ENCODE assay signal across 8 cellular contexts in the genomic region with DNA sequence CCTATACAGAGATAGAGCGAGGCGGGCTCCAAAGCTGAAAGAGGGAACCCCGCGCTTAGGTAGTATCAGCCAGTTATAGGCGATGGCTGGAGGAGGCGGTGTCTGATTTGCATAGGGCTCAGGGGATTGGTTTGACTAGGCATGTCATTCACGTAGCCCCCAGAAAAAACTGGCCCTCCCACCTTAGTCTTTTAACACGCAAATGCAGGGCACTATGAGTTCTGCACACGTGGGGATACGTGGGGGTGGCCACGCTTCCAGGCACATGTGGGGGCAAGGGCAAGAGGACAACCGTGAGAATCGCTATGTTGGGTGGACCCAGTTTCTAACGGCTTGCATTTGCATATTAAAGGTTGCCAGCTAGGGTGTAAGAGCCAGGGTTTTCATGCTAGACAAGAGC. TPM values are rescaled to one million over a fixed set of nuclear protein-coding genes. Genes with fewer than 3 reads are reported as not detected.
DNase-seq lines count a peak whose midpoint lies in the region; ATAC-seq, FAIRE-seq and TF ChIP-seq lines count a peak whose summit lies in the region.

No MANE protein-coding gene starts in this region.

- H3K27ac ChIP-seq in kidney (ENCODE audit: low read depth in 2 of 2, low read length in 2 of 2) (no peak overlapping the region), testis (no peak overlapping the region), breast epithelium (no peak overlapping the region)

- WGBS in testis, 2 donors = 30 to 36% methylated on average over 14 of the region's 14 CpGs

- no peaks in the 10 kb centered on the region for H3K9me3 ChIP-seq in kidney (ENCODE audit: control insufficient read depth in 1 of 2, low read length in 2 of 2)
- no peaks in the 10 kb centered on the region for H3K9me3 ChIP-seq in testis
- no peaks in the 10 kb centered on the region for H3K9me3 ChIP-seq in breast epithelium

- H3K4me1 Mint-ChIP-seq in activated CD4-positive, alpha-beta T cell treated with anti-CD3 and anti-CD28 coated beads, Interleukin-2, amount 10 ng/mL, durations not matched to agents 24 days and 14 days = no peaks in the 10 kb centered on the region
- peaks cover 8% of the 10 kb centered on the region for H3K4me1 Mint-ChIP-seq in activated CD4-positive, alpha-beta T cell treated with anti-CD3 and anti-CD28 coated beads, Interleukin-2, amount 10 ng/mL, durations not matched to agents 7 days and 5 days

- TF ChIP-seq POLR2A in testis (IDR thresholded peaks at IDR 0.05) = no peak
- TF ChIP-seq POLR2A in breast epithelium (IDR thresholded peaks at IDR 0.05) = no peak

- H3K9me3 Mint-ChIP-seq in activated CD4-positive, alpha-beta T cell treated with anti-CD3 and anti-CD28 coated beads, Interleukin-2, amount 10 ng/mL, durations not matched to agents 24 days and 14 days = no peaks in the 10 kb centered on the region
- peaks cover 2% of the 10 kb centered on the region for H3K9me3 Mint-ChIP-seq in activated CD4-positive, alpha-beta T cell treated with anti-CD3 and anti-CD28 coated beads, Interleukin-2, amount 10 ng/mL, durations not matched to agents 7 days and 5 days

- POLR2A ChIA-PET in activated CD4-positive, alpha-beta T cell treated with anti-CD3 and anti-CD28 coated beads, Interleukin-2, amount 10 ng/mL, durations not matched to agents 7 days and 5 days (lab: Charles Lee) = no interaction called here

- H3K36me3 ChIP-seq in kidney (ENCODE audit: control insufficient read depth in 1 of 2, insufficient read depth in 2 of 2, low read length in 2 of 2) (no peaks in the 10 kb centered on the region), testis (ENCODE audit: low read depth, missing control alignments) (no peaks in the 10 kb centered on the region), breast epithelium (no peaks in the 10 kb centered on the region)

- H3K36me3 Mint-ChIP-seq in activated CD4-positive, alpha-beta T cell treated with anti-CD3 and anti-CD28 coated beads, Interleukin-2, amount 10 ng/mL, durations not matched to agents 24 days and 14 days (ENCODE audit: low read depth) = no peaks in the 10 kb centered on the region
- no peaks in the 10 kb centered on the region for H3K36me3 Mint-ChIP-seq in activated CD4-positive, alpha-beta T cell treated with anti-CD3 and anti-CD28 coated beads, Interleukin-2, amount 10 ng/mL, durations not matched to agents 7 days and 5 days (ENCODE audit: low read depth)

- intact Hi-C loops in activated CD4-positive, alpha-beta T cell treated with anti-CD3 and anti-CD28 coated beads, Interleukin-2, amount 10 ng/mL, durations not matched to agents 24 days and 14 days (cut with micrococcal nuclease) = no loop called here
- intact Hi-C loops in kidney (cut with DNase I) = no loop called here
- intact Hi-C loops in testis (cut with DNase I; ENCODE audit: low total_unique reads) = no loop called here
- intact Hi-C loops in breast epithelium (cut with DNase I; ENCODE audit: low total_unique reads) = no loop called here

- H3K27me3 ChIP-seq in testis = no peaks in the 10 kb centered on the region
- no peaks in the 10 kb centered on the region for H3K27me3 ChIP-seq in breast epithelium

- no peak for ATAC-seq in GM21367 (IDR thresholded peaks at IDR 0.05; ENCODE audit: unreplicated experiment)

- H3K27ac Mint-ChIP-seq in activated CD4-positive, alpha-beta T cell treated with anti-CD3 and anti-CD28 coated beads, Interleukin-2, amount 10 ng/mL, durations not matched to agents 24 days and 14 days = no peak overlapping the region
- H3K27ac Mint-ChIP-seq in activated CD4-positive, alpha-beta T cell treated with anti-CD3 and anti-CD28 coated beads, Interleukin-2, amount 10 ng/mL, durations not matched to agents 7 days and 5 days = no peak overlapping the region

- DNase-seq in activated CD4-positive, alpha-beta T cell treated with anti-CD3 and anti-CD28 coated beads, Interleukin-2, amount 10 ng/mL, durations not matched to agents 24 days and 14 days = peak; percentile 62
- no peak for DNase-seq in activated CD4-positive, alpha-beta T cell treated with anti-CD3 and anti-CD28 coated beads, Interleukin-2, amount 10 ng/mL, durations not matched to agents 7 days and 5 days
- DNase-seq in central memory CD4-positive, alpha-beta T cell = peak; percentile 8
- DNase-seq in kidney (no peak), testis (peak; percentile 60), DMS53 treated with DMSO at 0.1 percent for 48 hours (lab: John Stamatoyannopoulos, UW; ENCODE audit: unreplicated experiment) (no peak), breast epithelium (ENCODE audit: low spot score in 2 of 2) (no peak)

- peak overlapping the region; percentile 3 for H3K4me3 Mint-ChIP-seq in activated CD4-positive, alpha-beta T cell treated with anti-CD3 and anti-CD28 coated beads, Interleukin-2, amount 10 ng/mL, durations not matched to agents 24 days and 14 days
- no peak overlapping the region for H3K4me3 Mint-ChIP-seq in activated CD4-positive, alpha-beta T cell treated with anti-CD3 and anti-CD28 coated beads, Interleukin-2, amount 10 ng/mL, durations not matched to agents 7 days and 5 days

- H3K4me1 ChIP-seq in kidney (ENCODE audit: control insufficient read depth in 1 of 2, insufficient read depth in 1 of 2, low read depth in 1 of 2, low read length in 2 of 2) = no peaks in the 10 kb centered on the region
- H3K4me1 ChIP-seq in testis = no peaks in the 10 kb centered on the region
- H3K4me1 ChIP-seq in breast epithelium = no peaks in the 10 kb centered on the region

- H3K27me3 Mint-ChIP-seq in activated CD4-positive, alpha-beta T cell treated with anti-CD3 and anti-CD28 coated beads, Interleukin-2, amount 10 ng/mL, durations not matched to agents 24 days and 14 days = no peaks in the 10 kb centered on the region
- peaks cover 4% of the 10 kb centered on the region for H3K27me3 Mint-ChIP-seq in activated CD4-positive, alpha-beta T cell treated with anti-CD3 and anti-CD28 coated beads, Interleukin-2, amount 10 ng/mL, durations not matched to agents 7 days and 5 days

- no peak overlapping the region for H3K9ac ChIP-seq in kidney (ENCODE audit: low read length in 2 of 2)

- no peak for TF ChIP-seq CTCF in kidney (IDR thresholded peaks at IDR 0.05; ENCODE audit: borderline replicate concordance, extremely low read depth, insufficient read depth)
- TF ChIP-seq CTCF in testis (IDR thresholded peaks at IDR 0.05) = no peak
- no peak for TF ChIP-seq CTCF in breast epithelium (IDR thresholded peaks at IDR 0.05)

- CTCF ChIA-PET in activated CD4-positive, alpha-beta T cell treated with anti-CD3 and anti-CD28 coated beads, Interleukin-2, amount 10 ng/mL, durations not matched to agents 7 days and 5 days (lab: Charles Lee) = no interaction called here

- no peak for FAIRE-seq in kidney (lab: Jason Lieb, UNC)

- H3K4me3 ChIP-seq in kidney (ENCODE audit: low read length in 2 of 2) (peak overlapping the region; percentile 13 to 29), testis (peak overlapping the region; percentile 1 to 36), breast epithelium (no peak overlapping the region)

RNA-seq across cellular contexts. Expression of a gene that starts 56.7 kb away (rescaled TPM):
- total RNA-seq in activated CD4-positive, alpha-beta T cell treated with anti-CD3 and anti-CD28 coated beads, Interleukin-2, amount 10 ng/mL, durations not matched to agents 24 days and 14 days = not detected in 2 replicates
- total RNA-seq in activated CD4-positive, alpha-beta T cell treated with anti-CD3 and anti-CD28 coated beads, Interleukin-2, amount 10 ng/mL, durations not matched to agents 7 days and 5 days = not detected
- total RNA-seq in kidney (0.38 TPM), testis (under 1 TPM; 0.19 to 0.24 TPM), breast epithelium (under 1 TPM; 0.64 to 0.73 (median 0.66) TPM)
- polyA plus RNA-seq in kidney (ENCODE audit: insufficient read depth, low read depth, low replicate concordance) (0.34 TPM), testis (ENCODE audit: insufficient read depth, low read depth, low replicate concordance) (0.76 TPM)

Comparison
In these comparisons a context has a peak if more than half of its experiments do, and no peak if none do; other contexts are left out.
1. DNase-seq: peak in activated CD4-positive, alpha-beta T cell treated with anti-CD3 and anti-CD28 coated beads, Interleukin-2, amount 10 ng/mL, durations not matched to agents 24 days and 14 days (single experiment), central memory CD4-positive, alpha-beta T cell (single experiment) and testis (single experiment); none in activated CD4-positive, alpha-beta T cell treated with anti-CD3 and anti-CD28 coated beads, Interleukin-2, amount 10 ng/mL, durations not matched to agents 7 days and 5 days (single experiment), kidney (single experiment), DMS53 treated with DMSO at 0.1 percent for 48 hours (single experiment) and breast epithelium (0 of 2).
2. H3K4me3 ChIP-seq: peak in kidney (2 of 2) and testis (2 of 2); none in breast epithelium (0 of 3).